24 cellular contexts compared by ENCODE assay signal in the genomic region with DNA sequence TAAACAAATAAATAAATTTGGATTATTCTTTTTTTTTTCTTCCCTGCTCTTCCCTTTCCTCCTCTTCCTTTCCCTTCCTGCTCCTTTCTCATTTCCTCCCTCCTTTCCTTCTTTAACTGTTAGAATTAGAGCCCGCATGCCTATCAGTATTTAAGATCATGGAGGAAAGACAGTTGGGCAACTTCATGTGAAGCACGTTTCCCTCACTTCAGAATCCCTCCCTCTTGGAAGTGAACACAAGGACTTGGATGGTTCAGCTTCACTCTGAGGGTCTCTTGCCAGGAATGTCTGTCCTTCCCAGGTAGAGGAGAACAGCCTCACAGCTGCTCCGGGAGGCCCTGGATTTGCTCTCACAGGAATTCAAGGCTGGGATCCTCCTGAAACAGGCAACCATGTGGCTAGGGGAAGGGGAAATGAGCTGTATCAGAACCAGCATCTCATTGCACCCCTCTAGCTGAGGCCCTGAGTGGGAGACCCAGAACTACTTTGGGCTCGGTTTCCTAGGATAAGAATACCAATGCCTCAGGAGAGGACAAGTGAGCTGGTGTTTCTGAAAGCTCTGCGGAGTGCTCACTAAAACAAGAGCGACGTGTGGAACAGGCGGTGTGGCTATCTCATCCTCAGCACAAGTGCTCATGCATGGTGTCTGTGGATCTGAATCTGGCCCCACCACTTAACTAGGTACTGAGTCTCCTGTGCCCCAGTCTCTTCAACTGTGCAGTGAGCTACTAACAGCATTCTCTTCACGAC.
"Had no signal": no experiment of that assay in that cellular context is flagged by ENCODE, and none has a peak within 500 bp of the region (broad histone marks: within the 10 kb centered on the region; RNA-seq: fewer than 3 reads in every experiment).

No MANE protein-coding gene starts in this region.

- H3K36me3 ChIP-seq: colonic mucosa, gastrocnemius medialis, pancreas, right lobe of liver, stomach, thyroid gland had no signal

- H3K4me1 Mint-ChIP-seq: central memory CD8-positive, alpha-beta T cell; memory B cell; nephron had no signal

- DNase-seq: colonic mucosa; effector CD8-positive, alpha-beta T cell; erythroblast; gastrocnemius medialis; kidney; mucosa of descending colon; naive B cell; occipital lobe; pancreas; retina; right lobe of liver; small intestine; stimulated activated CD4-positive, alpha-beta T cell treated with anti-CD3 and anti-CD28 coated beads, Interleukin-15, amount 100 ng/mL, for 24 hours; stimulated activated CD4-positive, alpha-beta T cell treated with anti-CD3 and anti-CD28 coated beads, Interleukin-2, amount 100 ng/mL, for 48 hours; stimulated activated naive CD4-positive, alpha-beta T cell treated with Interleukin-2 at 50 U/mL for 16 hours; stomach; thyroid gland had no signal

- H3K36me3 Mint-ChIP-seq: memory B cell, mesothelial cell of epicardium, naive B cell had no signal

- H3K27me3 Mint-ChIP-seq: central memory CD8-positive, alpha-beta T cell; dendritic cell treated with granulocyte-macrophage colony-stimulating factor and Interleukin-4, amounts not matched to agents 40 ng/mL and 50 ng/mL, for 4 days; memory B cell had no signal

- H3K9me3 Mint-ChIP-seq: dendritic cell treated with granulocyte-macrophage colony-stimulating factor and Interleukin-4, amounts not matched to agents 40 ng/mL and 50 ng/mL, for 4 days; memory B cell; mesothelial cell of epicardium; nephron had no signal

- H3K27ac Mint-ChIP-seq: dendritic cell treated with granulocyte-macrophage colony-stimulating factor and Interleukin-4, amounts not matched to agents 40 ng/mL and 50 ng/mL, for 4 days; memory B cell; mesothelial cell of epicardium; naive B cell; nephron had no signal

- H3K4me3 ChIP-seq: colonic mucosa, gastrocnemius medialis, lung, mucosa of descending colon, pancreas, right lobe of liver, stomach, thyroid gland had no signal

- H3K27ac ChIP-seq: colonic mucosa, gastrocnemius medialis, pancreas, right lobe of liver, stomach, thyroid gland had no signal

- H3K4me1 ChIP-seq: colonic mucosa, gastrocnemius medialis, pancreas, right lobe of liver, stomach, thyroid gland had no signal

- H3K9me3 ChIP-seq: colonic mucosa, gastrocnemius medialis, mucosa of descending colon, pancreas, right lobe of liver, stomach, thyroid gland had no signal

- H3K27me3 ChIP-seq: colonic mucosa, gastrocnemius medialis, pancreas, right lobe of liver, thyroid gland had no signal

- H3K4me3 Mint-ChIP-seq: central memory CD8-positive, alpha-beta T cell; dendritic cell treated with granulocyte-macrophage colony-stimulating factor and Interleukin-4, amounts not matched to agents 40 ng/mL and 50 ng/mL, for 4 days; memory B cell; mesothelial cell of epicardium; naive B cell; nephron had no signal

- ATAC-seq: gastrocnemius medialis, left lobe of liver, mucosa of descending colon, pancreas, right lobe of liver had no signal
